1 cellular context compared by ENCODE assay signal in the genomic region with DNA sequence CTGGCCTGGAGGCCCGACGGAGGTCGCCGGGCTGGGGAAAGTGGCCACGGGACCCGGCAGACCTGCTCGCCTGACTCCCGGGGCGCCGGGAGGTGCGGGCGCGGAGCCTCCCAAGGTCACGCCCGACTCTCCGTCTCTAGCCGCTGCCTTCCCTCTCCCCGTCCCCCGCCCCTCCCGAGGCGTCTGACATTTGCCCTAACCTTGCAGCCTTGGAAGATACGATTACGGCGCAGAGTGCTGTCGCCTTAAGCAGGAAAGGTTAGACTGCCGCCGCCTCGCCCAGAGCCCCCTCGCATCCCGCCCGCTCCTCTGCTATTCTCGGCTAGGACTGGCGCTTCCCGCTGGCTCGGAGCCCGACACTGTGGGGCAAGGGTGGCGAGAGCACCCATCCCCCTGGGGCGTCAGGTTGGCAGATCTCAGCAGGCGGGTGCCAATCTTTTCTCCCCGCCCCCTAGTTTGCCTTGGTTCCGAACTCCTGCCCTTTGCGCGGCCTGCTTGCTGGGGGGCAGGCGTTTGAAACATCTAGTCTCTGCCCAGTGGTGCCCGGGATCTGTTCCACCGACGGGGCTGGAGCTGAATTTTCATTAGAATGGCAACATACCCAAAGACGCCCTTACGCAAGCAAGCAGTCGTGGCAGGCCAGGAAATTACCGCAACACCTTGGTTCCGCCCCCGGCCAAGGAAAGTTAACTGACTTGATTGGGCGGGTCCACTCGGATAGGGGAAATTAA.
TF ChIP-seq lines count a peak whose summit lies in the region.

No MANE protein-coding gene starts in this region.

TF ChIP-seq in HepG2, 621 proteins besides CTCF, POLR2A, EP300 and RAD21 (continued from another document and continues in another):
- TF ChIP-seq, protein P1, sequence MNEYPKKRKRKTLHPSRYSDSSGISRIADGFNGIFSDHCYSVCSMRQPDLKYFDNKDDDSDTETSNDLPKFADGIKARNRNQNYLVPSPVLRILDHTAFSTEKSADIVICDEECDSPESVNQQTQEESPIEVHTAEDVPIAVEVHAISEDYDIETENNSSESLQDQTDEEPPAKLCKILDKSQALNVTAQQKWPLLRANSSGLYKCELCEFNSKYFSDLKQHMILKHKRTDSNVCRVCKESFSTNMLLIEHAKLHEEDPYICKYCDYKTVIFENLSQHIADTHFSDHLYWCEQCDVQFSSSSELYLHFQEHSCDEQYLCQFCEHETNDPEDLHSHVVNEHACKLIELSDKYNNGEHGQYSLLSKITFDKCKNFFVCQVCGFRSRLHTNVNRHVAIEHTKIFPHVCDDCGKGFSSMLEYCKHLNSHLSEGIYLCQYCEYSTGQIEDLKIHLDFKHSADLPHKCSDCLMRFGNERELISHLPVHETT (CRISPR knock-in tag; conservative IDR thresholded peaks at IDR 0.05) = no peak
- TF ChIP-seq CEBPG (CRISPR knock-in tag; IDR thresholded peaks at IDR 0.05) (peak; percentile 56), HNRNPL (IDR thresholded peaks at IDR 0.05; ENCODE audit: low read depth, low read length) (peak; percentile 99), RXRA (CRISPR knock-in tag; IDR thresholded peaks at IDR 0.05) (peak; percentile 14; the same call in 1 of the 2 replicates), NRL (CRISPR knock-in tag; IDR thresholded peaks at IDR 0.05; ENCODE audit: borderline replicate concordance) (peak; percentile 73; the same call in 1 of the 2 replicates), ZNF263 (CRISPR knock-in tag; IDR thresholded peaks at IDR 0.05) (peak; percentile 2; the same call in 1 of the 2 replicates), CCAR2 (optimal IDR thresholded peaks at IDR 0.05; ENCODE audit: low read depth, low read length) (no peak), ZNF292 (CRISPR knock-in tag; IDR thresholded peaks at IDR 0.05; ENCODE audit: borderline replicate concordance, low read depth) (peak; percentile 38; the same call in 1 of the 2 replicates), PTBP1 (IDR thresholded peaks at IDR 0.05; ENCODE audit: low read depth, low read length, poor library complexity, severe bottlenecking) (peak; percentile 45), MEIS1 (CRISPR knock-in tag; IDR thresholded peaks at IDR 0.05; ENCODE audit: borderline replicate concordance) (0 out of 2 replicates have a peak, but pooled peaks have one; percentile 27), NR1H2 (CRISPR knock-in tag; IDR thresholded peaks at IDR 0.05; ENCODE audit: borderline replicate concordance, low read depth) (no peak), NFYB (CRISPR knock-in tag; IDR thresholded peaks at IDR 0.05) (no peak), KAT7 (CRISPR knock-in tag; IDR thresholded peaks at IDR 0.05; ENCODE audit: borderline replicate concordance) (peak; percentile 78; the same call in 1 of the 2 replicates), SMAD9 (CRISPR knock-in tag; IDR thresholded peaks at IDR 0.05) (no peak), RBAK (CRISPR knock-in tag; IDR thresholded peaks at IDR 0.05) (no peak), ZNF510 (CRISPR knock-in tag; IDR thresholded peaks at IDR 0.05; ENCODE audit: low read depth) (no peak), ISL2 (CRISPR knock-in tag; IDR thresholded peaks at IDR 0.05) (0 out of 2 replicates have a peak, but pooled peaks have one; percentile 16), HNF4A (CRISPR knock-in tag; IDR thresholded peaks at IDR 0.05) (peak; percentile 18; the same call in 1 of the 2 replicates), ZNF251 (CRISPR knock-in tag; IDR thresholded peaks at IDR 0.05) (no peak), ELF3 (CRISPR knock-in tag; IDR thresholded peaks at IDR 0.05) (no peak), ARNT2 (CRISPR knock-in tag; IDR thresholded peaks at IDR 0.05; ENCODE audit: low read depth) (no peak), MAFG (CRISPR knock-in tag; IDR thresholded peaks at IDR 0.05) (no peak), ZNF709 (CRISPR knock-in tag; IDR thresholded peaks at IDR 0.05) (peak; percentile 24; the same call in 1 of the 2 replicates)
- TF ChIP-seq, protein P2, sequence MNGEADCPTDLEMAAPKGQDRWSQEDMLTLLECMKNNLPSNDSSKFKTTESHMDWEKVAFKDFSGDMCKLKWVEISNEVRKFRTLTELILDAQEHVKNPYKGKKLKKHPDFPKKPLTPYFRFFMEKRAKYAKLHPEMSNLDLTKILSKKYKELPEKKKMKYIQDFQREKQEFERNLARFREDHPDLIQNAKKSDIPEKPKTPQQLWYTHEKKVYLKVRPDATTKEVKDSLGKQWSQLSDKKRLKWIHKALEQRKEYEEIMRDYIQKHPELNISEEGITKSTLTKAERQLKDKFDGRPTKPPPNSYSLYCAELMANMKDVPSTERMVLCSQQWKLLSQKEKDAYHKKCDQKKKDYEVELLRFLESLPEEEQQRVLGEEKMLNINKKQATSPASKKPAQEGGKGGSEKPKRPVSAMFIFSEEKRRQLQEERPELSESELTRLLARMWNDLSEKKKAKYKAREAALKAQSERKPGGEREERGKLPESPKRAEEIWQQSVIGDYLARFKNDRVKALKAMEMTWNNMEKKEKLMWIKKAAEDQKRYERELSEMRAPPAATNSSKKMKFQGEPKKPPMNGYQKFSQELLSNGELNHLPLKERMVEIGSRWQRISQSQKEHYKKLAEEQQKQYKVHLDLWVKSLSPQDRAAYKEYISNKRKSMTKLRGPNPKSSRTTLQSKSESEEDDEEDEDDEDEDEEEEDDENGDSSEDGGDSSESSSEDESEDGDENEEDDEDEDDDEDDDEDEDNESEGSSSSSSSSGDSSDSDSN (CRISPR knock-in tag; IDR thresholded peaks at IDR 0.05) = peak; percentile 64; the same call in 1 of the 2 replicates
- TF ChIP-seq, protein P3, sequence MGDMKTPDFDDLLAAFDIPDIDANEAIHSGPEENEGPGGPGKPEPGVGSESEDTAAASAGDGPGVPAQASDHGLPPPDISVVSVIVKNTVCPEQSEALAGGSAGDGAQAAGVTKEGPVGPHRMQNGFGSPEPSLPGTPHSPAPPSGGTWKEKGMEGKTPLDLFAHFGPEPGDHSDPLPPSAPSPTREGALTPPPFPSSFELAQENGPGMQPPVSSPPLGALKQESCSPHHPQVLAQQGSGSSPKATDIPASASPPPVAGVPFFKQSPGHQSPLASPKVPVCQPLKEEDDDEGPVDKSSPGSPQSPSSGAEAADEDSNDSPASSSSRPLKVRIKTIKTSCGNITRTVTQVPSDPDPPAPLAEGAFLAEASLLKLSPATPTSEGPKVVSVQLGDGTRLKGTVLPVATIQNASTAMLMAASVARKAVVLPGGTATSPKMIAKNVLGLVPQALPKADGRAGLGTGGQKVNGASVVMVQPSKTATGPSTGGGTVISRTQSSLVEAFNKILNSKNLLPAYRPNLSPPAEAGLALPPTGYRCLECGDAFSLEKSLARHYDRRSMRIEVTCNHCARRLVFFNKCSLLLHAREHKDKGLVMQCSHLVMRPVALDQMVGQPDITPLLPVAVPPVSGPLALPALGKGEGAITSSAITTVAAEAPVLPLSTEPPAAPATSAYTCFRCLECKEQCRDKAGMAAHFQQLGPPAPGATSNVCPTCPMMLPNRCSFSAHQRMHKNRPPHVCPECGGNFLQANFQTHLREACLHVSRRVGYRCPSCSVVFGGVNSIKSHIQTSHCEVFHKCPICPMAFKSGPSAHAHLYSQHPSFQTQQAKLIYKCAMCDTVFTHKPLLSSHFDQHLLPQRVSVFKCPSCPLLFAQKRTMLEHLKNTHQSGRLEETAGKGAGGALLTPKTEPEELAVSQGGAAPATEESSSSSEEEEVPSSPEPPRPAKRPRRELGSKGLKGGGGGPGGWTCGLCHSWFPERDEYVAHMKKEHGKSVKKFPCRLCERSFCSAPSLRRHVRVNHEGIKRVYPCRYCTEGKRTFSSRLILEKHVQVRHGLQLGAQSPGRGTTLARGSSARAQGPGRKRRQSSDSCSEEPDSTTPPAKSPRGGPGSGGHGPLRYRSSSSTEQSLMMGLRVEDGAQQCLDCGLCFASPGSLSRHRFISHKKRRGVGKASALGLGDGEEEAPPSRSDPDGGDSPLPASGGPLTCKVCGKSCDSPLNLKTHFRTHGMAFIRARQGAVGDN (CRISPR knock-in tag; IDR thresholded peaks at IDR 0.05) = peak; percentile 50
- TF ChIP-seq, protein P4, sequence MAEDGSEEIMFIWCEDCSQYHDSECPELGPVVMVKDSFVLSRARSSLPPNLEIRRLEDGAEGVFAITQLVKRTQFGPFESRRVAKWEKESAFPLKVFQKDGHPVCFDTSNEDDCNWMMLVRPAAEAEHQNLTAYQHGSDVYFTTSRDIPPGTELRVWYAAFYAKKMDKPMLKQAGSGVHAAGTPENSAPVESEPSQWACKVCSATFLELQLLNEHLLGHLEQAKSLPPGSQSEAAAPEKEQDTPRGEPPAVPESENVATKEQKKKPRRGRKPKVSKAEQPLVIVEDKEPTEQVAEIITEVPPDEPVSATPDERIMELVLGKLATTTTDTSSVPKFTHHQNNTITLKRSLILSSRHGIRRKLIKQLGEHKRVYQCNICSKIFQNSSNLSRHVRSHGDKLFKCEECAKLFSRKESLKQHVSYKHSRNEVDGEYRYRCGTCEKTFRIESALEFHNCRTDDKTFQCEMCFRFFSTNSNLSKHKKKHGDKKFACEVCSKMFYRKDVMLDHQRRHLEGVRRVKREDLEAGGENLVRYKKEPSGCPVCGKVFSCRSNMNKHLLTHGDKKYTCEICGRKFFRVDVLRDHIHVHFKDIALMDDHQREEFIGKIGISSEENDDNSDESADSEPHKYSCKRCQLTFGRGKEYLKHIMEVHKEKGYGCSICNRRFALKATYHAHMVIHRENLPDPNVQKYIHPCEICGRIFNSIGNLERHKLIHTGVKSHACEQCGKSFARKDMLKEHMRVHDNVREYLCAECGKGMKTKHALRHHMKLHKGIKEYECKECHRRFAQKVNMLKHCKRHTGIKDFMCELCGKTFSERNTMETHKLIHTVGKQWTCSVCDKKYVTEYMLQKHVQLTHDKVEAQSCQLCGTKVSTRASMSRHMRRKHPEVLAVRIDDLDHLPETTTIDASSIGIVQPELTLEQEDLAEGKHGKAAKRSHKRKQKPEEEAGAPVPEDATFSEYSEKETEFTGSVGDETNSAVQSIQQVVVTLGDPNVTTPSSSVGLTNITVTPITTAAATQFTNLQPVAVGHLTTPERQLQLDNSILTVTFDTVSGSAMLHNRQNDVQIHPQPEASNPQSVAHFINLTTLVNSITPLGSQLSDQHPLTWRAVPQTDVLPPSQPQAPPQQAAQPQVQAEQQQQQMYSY (CRISPR knock-in tag; IDR thresholded peaks at IDR 0.05) = no peak
- TF ChIP-seq, protein P5, sequence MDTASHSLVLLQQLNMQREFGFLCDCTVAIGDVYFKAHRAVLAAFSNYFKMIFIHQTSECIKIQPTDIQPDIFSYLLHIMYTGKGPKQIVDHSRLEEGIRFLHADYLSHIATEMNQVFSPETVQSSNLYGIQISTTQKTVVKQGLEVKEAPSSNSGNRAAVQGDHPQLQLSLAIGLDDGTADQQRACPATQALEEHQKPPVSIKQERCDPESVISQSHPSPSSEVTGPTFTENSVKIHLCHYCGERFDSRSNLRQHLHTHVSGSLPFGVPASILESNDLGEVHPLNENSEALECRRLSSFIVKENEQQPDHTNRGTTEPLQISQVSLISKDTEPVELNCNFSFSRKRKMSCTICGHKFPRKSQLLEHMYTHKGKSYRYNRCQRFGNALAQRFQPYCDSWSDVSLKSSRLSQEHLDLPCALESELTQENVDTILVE (CRISPR knock-in tag; IDR thresholded peaks at IDR 0.05) = no peak
- TF ChIP-seq, protein P6, sequence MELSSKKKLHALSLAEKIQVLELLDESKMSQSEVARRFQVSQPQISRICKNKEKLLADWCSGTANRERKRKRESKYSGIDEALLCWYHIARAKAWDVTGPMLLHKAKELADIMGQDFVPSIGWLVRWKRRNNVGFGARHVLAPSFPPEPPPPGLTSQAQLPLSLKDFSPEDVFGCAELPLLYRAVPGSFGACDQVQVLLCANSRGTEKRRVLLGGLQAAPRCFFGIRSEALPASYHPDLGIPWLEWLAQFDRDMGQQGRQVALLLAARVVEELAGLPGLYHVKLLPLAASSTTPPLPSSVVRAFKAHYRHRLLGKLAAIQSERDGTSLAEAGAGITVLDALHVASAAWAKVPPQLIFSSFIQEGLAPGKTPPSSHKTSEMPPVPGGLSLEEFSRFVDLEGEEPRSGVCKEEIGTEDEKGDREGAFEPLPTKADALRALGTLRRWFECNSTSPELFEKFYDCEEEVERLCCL (CRISPR knock-in tag; IDR thresholded peaks at IDR 0.05; ENCODE audit: borderline replicate concordance) = no peak
- TF ChIP-seq, protein P7, sequence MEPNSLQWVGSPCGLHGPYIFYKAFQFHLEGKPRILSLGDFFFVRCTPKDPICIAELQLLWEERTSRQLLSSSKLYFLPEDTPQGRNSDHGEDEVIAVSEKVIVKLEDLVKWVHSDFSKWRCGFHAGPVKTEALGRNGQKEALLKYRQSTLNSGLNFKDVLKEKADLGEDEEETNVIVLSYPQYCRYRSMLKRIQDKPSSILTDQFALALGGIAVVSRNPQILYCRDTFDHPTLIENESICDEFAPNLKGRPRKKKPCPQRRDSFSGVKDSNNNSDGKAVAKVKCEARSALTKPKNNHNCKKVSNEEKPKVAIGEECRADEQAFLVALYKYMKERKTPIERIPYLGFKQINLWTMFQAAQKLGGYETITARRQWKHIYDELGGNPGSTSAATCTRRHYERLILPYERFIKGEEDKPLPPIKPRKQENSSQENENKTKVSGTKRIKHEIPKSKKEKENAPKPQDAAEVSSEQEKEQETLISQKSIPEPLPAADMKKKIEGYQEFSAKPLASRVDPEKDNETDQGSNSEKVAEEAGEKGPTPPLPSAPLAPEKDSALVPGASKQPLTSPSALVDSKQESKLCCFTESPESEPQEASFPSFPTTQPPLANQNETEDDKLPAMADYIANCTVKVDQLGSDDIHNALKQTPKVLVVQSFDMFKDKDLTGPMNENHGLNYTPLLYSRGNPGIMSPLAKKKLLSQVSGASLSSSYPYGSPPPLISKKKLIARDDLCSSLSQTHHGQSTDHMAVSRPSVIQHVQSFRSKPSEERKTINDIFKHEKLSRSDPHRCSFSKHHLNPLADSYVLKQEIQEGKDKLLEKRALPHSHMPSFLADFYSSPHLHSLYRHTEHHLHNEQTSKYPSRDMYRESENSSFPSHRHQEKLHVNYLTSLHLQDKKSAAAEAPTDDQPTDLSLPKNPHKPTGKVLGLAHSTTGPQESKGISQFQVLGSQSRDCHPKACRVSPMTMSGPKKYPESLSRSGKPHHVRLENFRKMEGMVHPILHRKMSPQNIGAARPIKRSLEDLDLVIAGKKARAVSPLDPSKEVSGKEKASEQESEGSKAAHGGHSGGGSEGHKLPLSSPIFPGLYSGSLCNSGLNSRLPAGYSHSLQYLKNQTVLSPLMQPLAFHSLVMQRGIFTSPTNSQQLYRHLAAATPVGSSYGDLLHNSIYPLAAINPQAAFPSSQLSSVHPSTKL (CRISPR knock-in tag; IDR thresholded peaks at IDR 0.05) = peak; percentile 9; the same call in 1 of the 2 replicates
- TF ChIP-seq, protein P8, sequence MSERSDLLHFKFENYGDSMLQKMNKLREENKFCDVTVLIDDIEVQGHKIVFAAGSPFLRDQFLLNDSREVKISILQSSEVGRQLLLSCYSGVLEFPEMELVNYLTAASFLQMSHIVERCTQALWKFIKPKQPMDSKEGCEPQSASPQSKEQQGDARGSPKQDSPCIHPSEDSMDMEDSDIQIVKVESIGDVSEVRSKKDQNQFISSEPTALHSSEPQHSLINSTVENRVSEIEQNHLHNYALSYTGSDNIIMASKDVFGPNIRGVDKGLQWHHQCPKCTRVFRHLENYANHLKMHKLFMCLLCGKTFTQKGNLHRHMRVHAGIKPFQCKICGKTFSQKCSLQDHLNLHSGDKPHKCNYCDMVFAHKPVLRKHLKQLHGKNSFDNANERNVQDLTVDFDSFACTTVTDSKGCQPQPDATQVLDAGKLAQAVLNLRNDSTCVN (CRISPR knock-in tag; IDR thresholded peaks at IDR 0.05; ENCODE audit: borderline replicate concordance) = no peak; the same call in 1 of the 2 replicates
- TF ChIP-seq, protein P9, sequence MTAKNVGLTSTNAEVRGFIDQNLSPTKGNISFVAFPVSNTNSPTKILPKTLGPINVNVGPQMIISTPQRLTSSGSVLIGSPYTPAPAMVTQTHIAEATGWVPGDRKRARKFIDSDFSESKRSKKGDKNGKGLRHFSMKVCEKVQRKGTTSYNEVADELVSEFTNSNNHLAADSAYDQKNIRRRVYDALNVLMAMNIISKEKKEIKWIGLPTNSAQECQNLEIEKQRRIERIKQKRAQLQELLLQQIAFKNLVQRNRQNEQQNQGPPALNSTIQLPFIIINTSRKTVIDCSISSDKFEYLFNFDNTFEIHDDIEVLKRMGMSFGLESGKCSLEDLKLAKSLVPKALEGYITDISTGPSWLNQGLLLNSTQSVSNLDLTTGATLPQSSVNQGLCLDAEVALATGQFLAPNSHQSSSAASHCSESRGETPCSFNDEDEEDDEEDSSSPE (CRISPR knock-in tag; IDR thresholded peaks at IDR 0.05) = 0 out of 2 replicates have a peak, but pooled peaks have one; percentile 0
